Comparison of ENCODE assay signal across 11 cellular contexts in genomic region chr19:1880611-1881392, GRCh38. TPM values are rescaled to one million over a fixed set of nuclear protein-coding genes. Genes with fewer than 3 reads are reported as not detected.
DNase-seq lines count a peak whose midpoint lies in the region; ATAC-seq, FAIRE-seq and TF ChIP-seq lines count a peak whose summit lies in the region.
"Had no signal": no experiment of that assay in that cellular context is flagged by ENCODE, and none has a peak within 500 bp of the region (broad histone marks: within the 10 kb centered on the region; RNA-seq: fewer than 3 reads in every experiment).

No MANE protein-coding gene starts in this region.

- peaks cover 0 to 17% of the 10 kb centered on the region in 2 experiments; a peak in 1 of 3 replicates for H3K36me3 ChIP-seq in HEK293 (ENCODE audit: control insufficient read depth in 2 of 2, insufficient read depth in 1 of 2, low read length in 2 of 2)
- H3K36me3 ChIP-seq: HAP-1 had no signal

- peaks cover 0 to 2% (median 0%) of the 10 kb centered on the region in 3 donors for H3K27me3 Mint-ChIP-seq in CD14-positive monocyte (ENCODE audit: low read depth in 3 of 3)
- H3K27me3 Mint-ChIP-seq in naive thymus-derived CD8-positive, alpha-beta T cell = no peaks in the 10 kb centered on the region

- peaks cover 16 to 28% of the 10 kb centered on the region in 2 donors for H3K36me3 Mint-ChIP-seq in CD14-positive monocyte
- peaks cover 3 to 7% (median 6%) of the 10 kb centered on the region in 3 donors for H3K36me3 Mint-ChIP-seq in naive thymus-derived CD8-positive, alpha-beta T cell

- H3K27ac ChIP-seq in HEK293 (ENCODE audit: extremely low read depth, low read depth, low read length) (no peak overlapping the region), cingulate gyrus (ENCODE audit: low read depth, low read length) (peak overlapping the region; percentile 79)

- H3K9me3 ChIP-seq in HEK293 (ENCODE audit: control insufficient read depth, insufficient read depth, low read depth, low read length) = no peaks in the 10 kb centered on the region
- H3K9me3 ChIP-seq: HAP-1 had no signal

- no peak overlapping the region for H3K4me3 Mint-ChIP-seq in CD14-positive monocyte
- H3K4me3 Mint-ChIP-seq in naive thymus-derived CD8-positive, alpha-beta T cell = peak overlapping the region in 9 of 10 donors; percentile 28 to 68 (median 58)

- POLR2A ChIA-PET in HEK293 (lab: Yijun Ruan, JAX) = no interaction called here
- POLR2A ChIA-PET in naive thymus-derived CD8-positive, alpha-beta T cell (lab: Charles Lee) = interaction anchor here (0.8 to 8.7 kb wide), 5 partner anchors 14 to 47 kb away, joined by 6 to 113 read pairs (median 9); no protein-coding TSS in a partner anchor

- no peak for ATAC-seq in naive thymus-derived CD8-positive, alpha-beta T cell
- ATAC-seq in GM21390 (IDR thresholded peaks at IDR 0.05; ENCODE audit: unreplicated experiment) = no peak

- peaks cover 31% of the 10 kb centered on the region for H3K4me1 Mint-ChIP-seq in CD14-positive monocyte
- peaks cover 25 to 40% (median 37%) of the 10 kb centered on the region in 4 donors for H3K4me1 Mint-ChIP-seq in naive thymus-derived CD8-positive, alpha-beta T cell

- H3K4me1 ChIP-seq in HEK293 (ENCODE audit: control insufficient read depth, insufficient read depth, low read length) = peaks cover 17% of the 10 kb centered on the region

- CTCF ChIA-PET in HEK293 (lab: Yijun Ruan, JAX) = no interaction called here

- no peak overlapping the region for H3K4me3 ChIP-seq in HEK293 (ENCODE audit: low read depth, low read length)
- H3K4me3 ChIP-seq: HAP-1 had no signal

- DNase-seq in CD14-positive monocyte (ENCODE audit: low spot score) (peak; percentile 53), GM19239 (ENCODE audit: insufficient read length, low spot score) (no peak), hippocampal formation (lab: John Stamatoyannopoulos, UW) (no peak)
- DNase-seq in naive thymus-derived CD8-positive, alpha-beta T cell = no peak
- no peak for DNase-seq in stimulated activated CD4-positive, alpha-beta T cell treated with anti-CD3 and anti-CD28 coated beads, Interleukin-4, amount 100 ng/mL, for 24 hours
- DNase-seq: activated CD4-positive, CD25-positive, alpha-beta regulatory T cell treated with anti-CD3 and anti-CD28 coated beads, Interleukin-2, amount 50 U/mL, for 72 hours; GF-D8 had no signal

- peak overlapping the region in 1 of 7 donors; percentile 54 for H3K27ac Mint-ChIP-seq in CD14-positive monocyte
- H3K27ac Mint-ChIP-seq in naive thymus-derived CD8-positive, alpha-beta T cell = peak overlapping the region in 8 of 10 donors; percentile 41 to 90 (median 81)

- peaks cover 0 to 1% (median 0%) of the 10 kb centered on the region in 7 donors for H3K9me3 Mint-ChIP-seq in CD14-positive monocyte
- H3K9me3 Mint-ChIP-seq in naive thymus-derived CD8-positive, alpha-beta T cell = peaks cover 0 to 2% (median 0%) of the 10 kb centered on the region in 9 donors

- TF ChIP-seq CTCF in CD14-positive monocyte (IDR thresholded peaks at IDR 0.05) (no peak), HEK293 (tag by site-specific recombination; IDR thresholded peaks at IDR 0.05) (no peak)

- FAIRE-seq in GM19239 (lab: Jason Lieb, UNC) = no peak

- intact Hi-C loops in CD14-positive monocyte (cut with micrococcal nuclease) = no loop called here

TF ChIP-seq in HEK293, 187 proteins besides CTCF, POLR2A, EP300 and RAD21:
- TF ChIP-seq ZNF133 (tag by site-specific recombination; IDR thresholded peaks at IDR 0.05) = no peak
- 0 out of 2 replicates have a peak, but pooled peaks have one; percentile 48 for TF ChIP-seq HIC1 (tag by site-specific recombination; IDR thresholded peaks at IDR 0.05)
- TF ChIP-seq ZSCAN4 (tag by site-specific recombination; IDR thresholded peaks at IDR 0.05) = no peak
- no peak for TF ChIP-seq ZNF791 (tag by site-specific recombination; IDR thresholded peaks at IDR 0.05)
- no peak for TF ChIP-seq ZNF747 (tag by site-specific recombination; IDR thresholded peaks at IDR 0.05)
- no peak for TF ChIP-seq IKZF3 (tag by site-specific recombination; IDR thresholded peaks at IDR 0.05)
- TF ChIP-seq ZNF692 (tag by site-specific recombination; IDR thresholded peaks at IDR 0.05) = no peak
TF ChIP-seq in HEK293: peak in this region for 1.

RNA-seq across cellular contexts. Expression of gene ABHD17A, which starts 4.5 kb away (rescaled TPM):
- polyA plus RNA-seq in CD14-positive monocyte = 10 to 100 TPM; 69.8 to 79.0 TPM
- 100 to 1,000 TPM; 106 to 109 TPM for total RNA-seq in naive thymus-derived CD8-positive, alpha-beta T cell
- polyA plus RNA-seq in naive thymus-derived CD8-positive, alpha-beta T cell = 100 to 1,000 TPM; 153 to 207 (median 155) TPM

RNA-seq across cellular contexts. Expression of gene KLF16, which starts 17.4 kb away (rescaled TPM):
- under 1 TPM; 0.51 to 0.67 TPM for polyA plus RNA-seq in CD14-positive monocyte
- total RNA-seq in naive thymus-derived CD8-positive, alpha-beta T cell = 10 to 100 TPM; 18.5 to 19.9 TPM
- under 1 TPM; 0.23 to 0.84 (median 0.36) TPM for polyA plus RNA-seq in naive thymus-derived CD8-positive, alpha-beta T cell

RNA-seq across cellular contexts. Expression of gene ADAT3, which starts 24.4 kb away (rescaled TPM):
- polyA plus RNA-seq in CD14-positive monocyte = 1 to 10 TPM; 2.7 to 3.2 TPM
- total RNA-seq in naive thymus-derived CD8-positive, alpha-beta T cell = 1 to 10 TPM; 4.2 to 4.5 TPM
- 1 to 10 TPM; 1.9 to 3.6 (median 3.6) TPM for polyA plus RNA-seq in naive thymus-derived CD8-positive, alpha-beta T cell

RNA-seq across cellular contexts. Expression of gene SCAMP4, which starts 24.4 kb away (rescaled TPM):
- polyA plus RNA-seq in CD14-positive monocyte = 10 to 100 TPM; 11.9 to 15.4 TPM
- 10 to 100 TPM; 20.7 to 23.4 TPM for total RNA-seq in naive thymus-derived CD8-positive, alpha-beta T cell
- 10 to 100 TPM; 12.1 to 15.5 (median 12.5) TPM for polyA plus RNA-seq in naive thymus-derived CD8-positive, alpha-beta T cell

RNA-seq across cellular contexts. Expression of gene REXO1, which starts 32.5 kb away (rescaled TPM):
- 1 to 10 TPM; 2.8 to 3.0 TPM for polyA plus RNA-seq in CD14-positive monocyte
- 10 to 100 TPM; 78.1 to 86.2 TPM for total RNA-seq in naive thymus-derived CD8-positive, alpha-beta T cell
- polyA plus RNA-seq in naive thymus-derived CD8-positive, alpha-beta T cell = 1 to 10 TPM; 2.7 to 6.8 (median 3.1) TPM

Comparison
In these comparisons a context has a peak if more than half of its experiments do, and no peak if none do; other contexts are left out.
1. H3K4me3 Mint-ChIP-seq: peak in naive thymus-derived CD8-positive, alpha-beta T cell (9 of 10); none in CD14-positive monocyte (0 of 2).